In genomic region chr11:34358666-34359547, GRCh38 we compare ENCODE assay signal across 8 cellular contexts. TPM values are rescaled to one million over a fixed set of nuclear protein-coding genes. Genes with fewer than 3 reads are reported as not detected.
A peak's percentile ranks its signal among the peaks of the same experiment; 100 is the strongest.
DNase-seq lines count a peak whose midpoint lies in the region; ATAC-seq and TF ChIP-seq lines count a peak whose summit lies in the region.

No MANE protein-coding gene starts in this region.

- H3K36me3 ChIP-seq in tibial artery: no peaks in the 10 kb centered on the region

- peaks cover 24% of the 10 kb centered on the region for H3K4me1 Mint-ChIP-seq in activated naive CD8-positive, alpha-beta T cell treated with anti-CD3 and anti-CD28 coated beads for 36 hours
- H3K4me1 Mint-ChIP-seq in osteocyte (ENCODE audit: unreplicated experiment): peaks cover 15% of the 10 kb centered on the region

- DNase-seq in GM13977 (ENCODE audit: low spot score) (peak; percentile 77), NAMALWA (ENCODE audit: low spot score) (peak; percentile 82), SW 1271 (lab: John Stamatoyannopoulos, UW) (peak; percentile 51 to 91), Right ventricle myocardium inferior (ENCODE audit: missing footprints) (peak; percentile 87), osteocyte (ENCODE audit: extremely low spot score, unreplicated experiment) (no peak), tibial artery (peak; percentile 83 to 93)
- peak; percentile 62 for DNase-seq in activated naive CD8-positive, alpha-beta T cell treated with anti-CD3 and anti-CD28 coated beads for 36 hours

- peak overlapping the region; percentile 68 to 85 for H3K4me3 ChIP-seq in tibial artery

- ATAC-seq in Right ventricle myocardium inferior: peak; percentile 42

- peak; percentile 91 for TF ChIP-seq CTCF in 22Rv1 (IDR thresholded peaks at IDR 0.05)
- TF ChIP-seq CTCF in GM13977 (IDR thresholded peaks at IDR 0.05; ENCODE audit: extremely low read depth, insufficient read depth, missing control alignments): peak; percentile 79
- TF ChIP-seq CTCF in osteocyte (IDR thresholded peaks at IDR 0.05): peak; percentile 96
- TF ChIP-seq CTCF in tibial artery (IDR thresholded peaks at IDR 0.05): peak; percentile 70 to 96

- peaks cover 47% of the 10 kb centered on the region for H3K27me3 Mint-ChIP-seq in activated naive CD8-positive, alpha-beta T cell treated with anti-CD3 and anti-CD28 coated beads for 36 hours
- peaks cover 56% of the 10 kb centered on the region for H3K27me3 Mint-ChIP-seq in osteocyte (ENCODE audit: unreplicated experiment)

- peaks cover 1% of the 10 kb centered on the region for H3K36me3 Mint-ChIP-seq in activated naive CD8-positive, alpha-beta T cell treated with anti-CD3 and anti-CD28 coated beads for 36 hours
- no peaks in the 10 kb centered on the region for H3K36me3 Mint-ChIP-seq in osteocyte (ENCODE audit: unreplicated experiment)

- H3K27me3 ChIP-seq in tibial artery: peaks cover 0 to 2% of the 10 kb centered on the region in 2 donors

- H3K27ac Mint-ChIP-seq in activated naive CD8-positive, alpha-beta T cell treated with anti-CD3 and anti-CD28 coated beads for 36 hours: peak overlapping the region; percentile 69
- peak overlapping the region; percentile 47 for H3K27ac Mint-ChIP-seq in osteocyte (ENCODE audit: unreplicated experiment)

- in situ Hi-C loops in GM13977 (cut with MboI; ENCODE audit: low pct_unique_long_range_greater_than_20kb, low sequenced_read_pairs, unreplicated experiment): loop anchor here (10.0 to 25.0 kb wide), 3 partner anchors 124 to 522 kb away; no protein-coding TSS in a partner anchor

- no peaks in the 10 kb centered on the region for H3K9me3 ChIP-seq in tibial artery

- peaks cover 0 to 35% (median 25%) of the 10 kb centered on the region in 4 donors for H3K4me1 ChIP-seq in tibial artery

- intact Hi-C loops in Right ventricle myocardium inferior (cut with DNase I) (loop anchor here (1.0 to 10.0 kb wide), 6 partner anchors 82 to 504 kb away; partner anchors contain the start of genes CAPRIN1 and NAT10), tibial artery (cut with DNase I; ENCODE audit: low total_unique reads) (loop anchor here (2.0 to 10.0 kb wide), 3 partner anchors 92 to 304 kb away; partner anchors contain the start of gene CAPRIN1)

- H3K4me3 Mint-ChIP-seq in activated naive CD8-positive, alpha-beta T cell treated with anti-CD3 and anti-CD28 coated beads for 36 hours: peak overlapping the region; percentile 81
- H3K4me3 Mint-ChIP-seq in osteocyte (ENCODE audit: unreplicated experiment): peak overlapping the region; percentile 72

- peak overlapping the region; percentile 90 for H3K27ac ChIP-seq in 22Rv1
- peak overlapping the region; percentile 76 to 84 for H3K27ac ChIP-seq in tibial artery

- no peaks in the 10 kb centered on the region for H3K9me3 Mint-ChIP-seq in activated naive CD8-positive, alpha-beta T cell treated with anti-CD3 and anti-CD28 coated beads for 36 hours
- no peaks in the 10 kb centered on the region for H3K9me3 Mint-ChIP-seq in osteocyte (ENCODE audit: unreplicated experiment)

RNA-seq across cellular contexts. Expression of gene ABTB2, which starts 1.1 kb away (rescaled TPM):
- 1 to 10 TPM; 1.4 to 1.5 TPM for total RNA-seq in activated naive CD8-positive, alpha-beta T cell treated with anti-CD3 and anti-CD28 coated beads for 36 hours
- 14.3 TPM for total RNA-seq in Right ventricle myocardium inferior
- total RNA-seq in osteocyte: 0.73 and 0.89 TPM in 2 replicates
